ENCODE assay signal across 2 cellular contexts in genomic region chr5:11387382-11387781, GRCh38.
TF ChIP-seq lines count a peak whose summit lies in the region.

No MANE protein-coding gene starts in this region.

TF ChIP-seq in GM23338, 12 proteins besides CTCF, POLR2A, EP300 and RAD21 (continued from another document):
- TF ChIP-seq CREB1 (CRISPR knock-in tag; IDR thresholded peaks at IDR 0.05; ENCODE audit: low read depth) (no peak), ETS1 (IDR thresholded peaks at IDR 0.05) (no peak), ZNF462 (CRISPR knock-in tag; IDR thresholded peaks at IDR 0.05) (no peak)

TF ChIP-seq in H1, 55 proteins besides CTCF, POLR2A, EP300 and RAD21 (continued from another document):
- TF ChIP-seq SIRT6 (IDR thresholded peaks at IDR 0.05; ENCODE audit: low read length) (no peak), ATF2 (IDR thresholded peaks at IDR 0.05; ENCODE audit: low read length) (no peak), CREB1 (IDR thresholded peaks at IDR 0.05) (no peak), HDAC6 (IDR thresholded peaks at IDR 0.05; ENCODE audit: low read depth, low read length) (no peak), TEAD4 (IDR thresholded peaks at IDR 0.05; ENCODE audit: low read depth, low read length) (no peak), KDM1A (IDR thresholded peaks at IDR 0.05; ENCODE audit: borderline replicate concordance, low read length) (no peak), CHD7 (IDR thresholded peaks at IDR 0.05; ENCODE audit: insufficient replicate concordance, low read length) (no peak), ATF3 (IDR thresholded peaks at IDR 0.05; ENCODE audit: insufficient read depth, low read depth, low read length) (no peak)
